In genomic region chr1:156436319-156437043, GRCh38 we compare ENCODE assay signal across 1 cellular context.
TF ChIP-seq lines count a peak whose summit lies in the region.

No MANE protein-coding gene starts in this region.

TF ChIP-seq in GM23338, 12 proteins besides CTCF, POLR2A, EP300 and RAD21 (continued from another document):
- TF ChIP-seq ZNF462 (CRISPR knock-in tag; IDR thresholded peaks at IDR 0.05), result no peak
- TF ChIP-seq, protein P1, sequence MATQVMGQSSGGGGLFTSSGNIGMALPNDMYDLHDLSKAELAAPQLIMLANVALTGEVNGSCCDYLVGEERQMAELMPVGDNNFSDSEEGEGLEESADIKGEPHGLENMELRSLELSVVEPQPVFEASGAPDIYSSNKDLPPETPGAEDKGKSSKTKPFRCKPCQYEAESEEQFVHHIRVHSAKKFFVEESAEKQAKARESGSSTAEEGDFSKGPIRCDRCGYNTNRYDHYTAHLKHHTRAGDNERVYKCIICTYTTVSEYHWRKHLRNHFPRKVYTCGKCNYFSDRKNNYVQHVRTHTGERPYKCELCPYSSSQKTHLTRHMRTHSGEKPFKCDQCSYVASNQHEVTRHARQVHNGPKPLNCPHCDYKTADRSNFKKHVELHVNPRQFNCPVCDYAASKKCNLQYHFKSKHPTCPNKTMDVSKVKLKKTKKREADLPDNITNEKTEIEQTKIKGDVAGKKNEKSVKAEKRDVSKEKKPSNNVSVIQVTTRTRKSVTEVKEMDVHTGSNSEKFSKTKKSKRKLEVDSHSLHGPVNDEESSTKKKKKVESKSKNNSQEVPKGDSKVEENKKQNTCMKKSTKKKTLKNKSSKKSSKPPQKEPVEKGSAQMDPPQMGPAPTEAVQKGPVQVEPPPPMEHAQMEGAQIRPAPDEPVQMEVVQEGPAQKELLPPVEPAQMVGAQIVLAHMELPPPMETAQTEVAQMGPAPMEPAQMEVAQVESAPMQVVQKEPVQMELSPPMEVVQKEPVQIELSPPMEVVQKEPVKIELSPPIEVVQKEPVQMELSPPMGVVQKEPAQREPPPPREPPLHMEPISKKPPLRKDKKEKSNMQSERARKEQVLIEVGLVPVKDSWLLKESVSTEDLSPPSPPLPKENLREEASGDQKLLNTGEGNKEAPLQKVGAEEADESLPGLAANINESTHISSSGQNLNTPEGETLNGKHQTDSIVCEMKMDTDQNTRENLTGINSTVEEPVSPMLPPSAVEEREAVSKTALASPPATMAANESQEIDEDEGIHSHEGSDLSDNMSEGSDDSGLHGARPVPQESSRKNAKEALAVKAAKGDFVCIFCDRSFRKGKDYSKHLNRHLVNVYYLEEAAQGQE (IDR thresholded peaks at IDR 0.05; ENCODE audit: unreplicated experiment), result no peak
